ENCODE assay signal across 9 cellular contexts in genomic region chr17:57603541-57603940, GRCh38.
DNase-seq lines count a peak whose midpoint lies in the region; TF ChIP-seq lines count a peak whose summit lies in the region.
"Had no signal": no experiment of that assay in that cellular context is flagged by ENCODE, and none has a peak within 500 bp of the region (broad histone marks: within the 10 kb centered on the region; RNA-seq: fewer than 3 reads in every experiment).

No MANE protein-coding gene starts in this region.

- TF ChIP-seq EP300 in ovary (IDR thresholded peaks at IDR 0.05), result no peak

- H3K9me3 Mint-ChIP-seq in IgD-negative memory B cell, result no peaks in the 10 kb centered on the region
- H3K9me3 Mint-ChIP-seq in activated naive CD8-positive, alpha-beta T cell (ENCODE audit: low read depth), result no peaks in the 10 kb centered on the region

- H3K4me3 ChIP-seq in ovary, result no peak overlapping the region

- H3K27ac Mint-ChIP-seq in IgD-negative memory B cell, result peak overlapping the region; percentile 71 to 92 (median 75)
- H3K27ac Mint-ChIP-seq in activated naive CD8-positive, alpha-beta T cell, result peak overlapping the region; percentile 99

- TF ChIP-seq POLR2A in ovary (IDR thresholded peaks at IDR 0.05), result no peak

- no peak for TF ChIP-seq CTCF in ovary (IDR thresholded peaks at IDR 0.05)

- no peaks in the 10 kb centered on the region for H3K27me3 Mint-ChIP-seq in IgD-negative memory B cell
- no peaks in the 10 kb centered on the region for H3K27me3 Mint-ChIP-seq in activated naive CD8-positive, alpha-beta T cell

- peaks cover 4% of the 10 kb centered on the region for H3K36me3 Mint-ChIP-seq in IgD-negative memory B cell
- peaks cover 3% of the 10 kb centered on the region for H3K36me3 Mint-ChIP-seq in activated naive CD8-positive, alpha-beta T cell

- H3K9me3 ChIP-seq in ovary, result no peaks in the 10 kb centered on the region

- intact Hi-C loops in ovary (cut with DNase I), result loop anchor here in 1 of 4 donors (10.0 kb wide), 2 partner anchors 141 to 359 kb away; partner anchors contain the start of gene CCDC182

- peak overlapping the region in 2 of 4 donors; percentile 91 to 95 for H3K4me3 Mint-ChIP-seq in IgD-negative memory B cell
- peak overlapping the region; percentile 82 for H3K4me3 Mint-ChIP-seq in activated naive CD8-positive, alpha-beta T cell

- WGBS in ovary, 3 donors, result 71 to 88% (median 82%) methylated on average over 3 of the region's 3 CpGs

- H3K27ac ChIP-seq in ovary, result peak overlapping the region; percentile 63 to 72

- no peaks in the 10 kb centered on the region for H3K36me3 ChIP-seq in ovary

- DNase-seq in NCI-H146 (lab: John Stamatoyannopoulos, UW), result peak; percentile 34
- no peak for DNase-seq in NCI-H146 treated with DMSO at 0.1 percent for 48 hours (lab: John Stamatoyannopoulos, UW; ENCODE audit: unreplicated experiment)
- no peak for DNase-seq in ovary
- DNase-seq in cerebellum (ENCODE audit: low spot score), result no peak
- DNase-seq in RKO (ENCODE audit: low spot score), result no peak
- DNase-seq in NCI-H1417 treated with DMSO at 0.1 percent for 48 hours (lab: John Stamatoyannopoulos, UW), result no peak
- DNase-seq: cortex of kidney had no signal

- no peaks in the 10 kb centered on the region for H3K27me3 ChIP-seq in ovary

- H3K4me1 Mint-ChIP-seq in IgD-negative memory B cell, result peaks cover 35 to 47% (median 46%) of the 10 kb centered on the region in 3 donors
- H3K4me1 Mint-ChIP-seq in activated naive CD8-positive, alpha-beta T cell (ENCODE audit: low read depth), result peaks cover 92% of the 10 kb centered on the region

- H3K4me1 ChIP-seq in ovary (ENCODE audit: insufficient read depth), result peaks cover 20% of the 10 kb centered on the region
